Comparison of ENCODE assay signal across 25 cellular contexts in genomic region chr1:208766812-208767211, GRCh38.
DNase-seq lines count a peak whose midpoint lies in the region; TF ChIP-seq lines count a peak whose summit lies in the region.
"Had no signal": no experiment of that assay in that cellular context is flagged by ENCODE, and none has a peak within 500 bp of the region (broad histone marks: within the 10 kb centered on the region; RNA-seq: fewer than 3 reads in every experiment).

No MANE protein-coding gene starts in this region.

- H3K27ac ChIP-seq in adrenal gland, result no peak overlapping the region
- H3K27ac ChIP-seq: neutrophil, right lobe of liver, SK-N-MC, spleen, tibial nerve had no signal

- WGBS in adrenal gland, 4 donors, result 74 to 80% (median 77%) methylated on average over 4 of the region's 4 CpGs

- intact Hi-C loops in adrenal gland (cut with DNase I), result no loop called here

- no peak overlapping the region for H3K4me3 ChIP-seq in adrenal gland
- H3K4me3 ChIP-seq: right lobe of liver, SK-N-MC, spleen, tibial nerve had no signal

- no peaks in the 10 kb centered on the region for H3K9me3 ChIP-seq in adrenal gland (replicated peaks in 1 of 3)
- H3K9me3 ChIP-seq: neutrophil, right lobe of liver, spleen, tibial nerve had no signal

- DNase-seq in DMS153 treated with DMSO at 0.1 percent for 48 hours (lab: John Stamatoyannopoulos, UW; ENCODE audit: unreplicated experiment) (peak; percentile 91), NCI-H1092 (lab: John Stamatoyannopoulos, UW) (peak; percentile 72), NCI-H69 (lab: John Stamatoyannopoulos, UW) (peak; percentile 70), left kidney (ENCODE audit: low read depth, low spot score) (peak; percentile 52), adrenal gland (no peak), H4 (ENCODE audit: low spot score) (no peak), NOMO-1 treated with DMSO at 0.1 percent for 48 hours (lab: John Stamatoyannopoulos, UW; ENCODE audit: unreplicated experiment) (no peak)
- DNase-seq in stimulated activated naive CD4-positive, alpha-beta T cell (lab: John Stamatoyannopoulos, UW), result no peak
- DNase-seq: activated gamma-delta T cell; activated T-cell treated with anti-CD3 and anti-CD28 coated beads, Interleukin-2, amount 50 U/mL, for 24 hours; CD8-positive, alpha-beta memory T cell; DMS 273 treated with DMSO at 0.1 percent for 48 hours; erythroblast; H7; left ventricle myocardium superior; midbrain; naive B cell; NCI-H1694 treated with DMSO at 0.1 percent for 48 hours; NCI-H345; PC-3; right lobe of liver; spleen had no signal

- no peaks in the 10 kb centered on the region for H3K27me3 ChIP-seq in adrenal gland
- H3K27me3 ChIP-seq: neutrophil, right lobe of liver, spleen, tibial nerve had no signal

- H3K36me3 ChIP-seq in adrenal gland (replicated peaks in 1 of 2), result no peaks in the 10 kb centered on the region
- H3K36me3 ChIP-seq: neutrophil, right lobe of liver, spleen, tibial nerve had no signal

- TF ChIP-seq CTCF in adrenal gland (IDR thresholded peaks at IDR 0.05), result no peak

- no peaks in the 10 kb centered on the region for H3K4me1 ChIP-seq in adrenal gland (replicated peaks in 1 of 2)
- H3K4me1 ChIP-seq: right lobe of liver, spleen, tibial nerve had no signal

- no peak for TF ChIP-seq POLR2A in adrenal gland (IDR thresholded peaks at IDR 0.05)

Comparison
In these comparisons a context has a peak if more than half of its experiments do, and no peak if none do; other contexts are left out.
1. DNase-seq: peak in DMS153 treated with DMSO at 0.1 percent for 48 hours (single experiment), NCI-H1092 (single experiment), NCI-H69 (single experiment) and left kidney (single experiment); none in adrenal gland (0 of 7), H4 (single experiment), NOMO-1 treated with DMSO at 0.1 percent for 48 hours (single experiment) and stimulated activated naive CD4-positive, alpha-beta T cell (0 of 6).